8 cellular contexts compared by ENCODE assay signal in genomic region chr13:112931028-112931934, GRCh38. TPM values are rescaled to one million over a fixed set of nuclear protein-coding genes. Genes with fewer than 3 reads are reported as not detected.
DNase-seq lines count a peak whose midpoint lies in the region; ATAC-seq and TF ChIP-seq lines count a peak whose summit lies in the region.

No MANE protein-coding gene starts in this region.

- H3K4me3 ChIP-seq in epithelial cell of proximal tubule (ENCODE audit: low read depth, low read length): peak overlapping the region; percentile 51

- peak; percentile 83 for DNase-seq in DMS53 (lab: John Stamatoyannopoulos, UW)
- peak; percentile 75 for DNase-seq in HuH-7.5 (ENCODE audit: low spot score)
- peak; percentile 23 for DNase-seq in OCI-M1 (lab: John Stamatoyannopoulos, UW)
- peak; percentile 31 for DNase-seq in epithelial cell of proximal tubule (ENCODE audit: low read depth)
- no peak for DNase-seq in omental fat pad (ENCODE audit: low spot score)
- DNase-seq in DMS114 treated with DMSO at 0.1 percent for 48 hours (lab: John Stamatoyannopoulos, UW; ENCODE audit: unreplicated experiment): no peak
- DNase-seq in activated CD4-positive, CD25-positive, alpha-beta regulatory T cell (lab: John Stamatoyannopoulos, UW): no peak

- peak; percentile 82 for TF ChIP-seq CTCF in epithelial cell of proximal tubule (conservative IDR thresholded peaks at IDR 0.05; ENCODE audit: low read depth, low read length)
- TF ChIP-seq CTCF in omental fat pad (IDR thresholded peaks at IDR 0.05): no peak

- ATAC-seq in omental fat pad (ENCODE audit: low FRiP score) (peak; percentile 27), GM19351 (IDR thresholded peaks at IDR 0.05; ENCODE audit: unreplicated experiment) (no peak)

RNA-seq across cellular contexts. Expression of gene MCF2L, which starts 37.7 kb away (rescaled TPM):
- total RNA-seq in epithelial cell of proximal tubule (8.0 and 10.8 TPM in 2 replicates), omental fat pad (100 to 1,000 TPM in 1 of 4 donors, 10 to 100 TPM in 3; 12.8 to 169 (median 41.5) TPM)

Comparison
In these comparisons a context has a peak if more than half of its experiments do, and no peak if none do; other contexts are left out.
1. DNase-seq: peak in DMS53 (single experiment), HuH-7.5 (single experiment), OCI-M1 (single experiment) and epithelial cell of proximal tubule (single experiment); none in omental fat pad (single experiment), DMS114 treated with DMSO at 0.1 percent for 48 hours (single experiment) and activated CD4-positive, CD25-positive, alpha-beta regulatory T cell (0 of 4).